8 cellular contexts compared by ENCODE assay signal in the genomic region with DNA sequence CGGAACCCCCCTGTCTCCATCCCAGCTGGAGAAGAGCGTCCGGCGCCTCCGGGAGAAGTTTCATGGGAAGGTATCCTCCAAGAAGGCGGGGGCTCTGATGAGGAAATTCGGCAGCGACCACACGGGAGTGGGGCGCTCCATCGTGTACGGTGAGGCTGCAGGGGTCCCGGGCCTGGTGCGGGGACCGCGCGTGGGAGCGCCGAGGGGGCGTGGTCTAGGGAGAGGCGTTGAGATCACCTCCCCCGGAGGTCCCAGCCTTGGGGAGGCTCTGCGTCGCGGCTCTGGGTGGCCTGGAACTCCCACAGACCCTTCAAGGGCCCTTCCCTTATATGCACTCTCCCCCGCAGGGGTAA. TPM values are rescaled to one million over a fixed set of nuclear protein-coding genes. Genes with fewer than 3 reads are reported as not detected.
DNase-seq lines count a peak whose midpoint lies in the region; ATAC-seq and TF ChIP-seq lines count a peak whose summit lies in the region.

No MANE protein-coding gene starts in this region.

- no peaks in the 10 kb centered on the region for H3K9me3 Mint-ChIP-seq in activated CD4-positive, alpha-beta T cell treated with anti-CD3 and anti-CD28 coated beads for 36 hours (ENCODE audit: low read depth)

- POLR2A ChIA-PET in activated CD4-positive, alpha-beta T cell treated with anti-CD3 and anti-CD28 coated beads for 36 hours (lab: Charles Lee), result no interaction called here

- peaks cover 5% of the 10 kb centered on the region; the same call in 1 of the 2 replicates for H3K79me2 ChIP-seq in DOHH2 (ENCODE audit: control insufficient read depth, low read length)
- no peaks in the 10 kb centered on the region for H3K79me2 ChIP-seq in osteoblast (ENCODE audit: insufficient read depth, low read length)

- ATAC-seq in activated CD4-positive, alpha-beta T cell treated with anti-CD3 and anti-CD28 coated beads for 36 hours, result peak; percentile 18
- no peak for ATAC-seq in GM21381 (IDR thresholded peaks at IDR 0.05; ENCODE audit: unreplicated experiment)
- ATAC-seq in GM21576 (IDR thresholded peaks at IDR 0.05; ENCODE audit: unreplicated experiment), result no peak

- peaks cover 11% of the 10 kb centered on the region for H3K4me1 Mint-ChIP-seq in activated CD4-positive, alpha-beta T cell treated with anti-CD3 and anti-CD28 coated beads for 36 hours

- no peaks in the 10 kb centered on the region for H3K27me3 ChIP-seq in DOHH2 (ENCODE audit: control insufficient read depth, low read length)
- H3K27me3 ChIP-seq in osteoblast (ENCODE audit: insufficient read depth, low read length), result no peaks in the 10 kb centered on the region

- H3K4me3 ChIP-seq in DOHH2 (ENCODE audit: low read length) (peak overlapping the region; percentile 98), epithelial cell of proximal tubule (ENCODE audit: low read depth, low read length) (peak overlapping the region; percentile 77), osteoblast (ENCODE audit: insufficient read depth, low read length) (peak overlapping the region; percentile 98)

- H3K27me3 Mint-ChIP-seq in activated CD4-positive, alpha-beta T cell treated with anti-CD3 and anti-CD28 coated beads for 36 hours, result no peaks in the 10 kb centered on the region

- peak overlapping the region; percentile 78 for H3K4me3 Mint-ChIP-seq in activated CD4-positive, alpha-beta T cell treated with anti-CD3 and anti-CD28 coated beads for 36 hours

- no peak overlapping the region for H3K27ac ChIP-seq in DOHH2 (ENCODE audit: low read depth, low read length)
- H3K27ac ChIP-seq in osteoblast (ENCODE audit: low read depth, low read length), result peak overlapping the region; percentile 8

- peak; percentile 65 for DNase-seq in activated CD4-positive, alpha-beta T cell treated with anti-CD3 and anti-CD28 coated beads for 36 hours
- DNase-seq in epithelial cell of proximal tubule (ENCODE audit: low read depth), result no peak
- peak; percentile 85 for DNase-seq in osteoblast (ENCODE audit: insufficient read length, low spot score, missing footprints)
- no peak for DNase-seq in foreskin melanocyte
- no peak for DNase-seq in head of caudate nucleus

- H4K20me1 ChIP-seq in DOHH2 (ENCODE audit: control insufficient read depth, insufficient read depth, low read depth, low read length) (no peaks in the 10 kb centered on the region), osteoblast (ENCODE audit: insufficient read depth, low read length) (peaks cover 4% of the 10 kb centered on the region)

- H3K9me3 ChIP-seq in DOHH2 (ENCODE audit: control insufficient read depth, insufficient read depth, low read length) (no peaks in the 10 kb centered on the region), osteoblast (ENCODE audit: low read depth, low read length) (no peaks in the 10 kb centered on the region)

- H3F3A ChIP-seq in DOHH2 (ENCODE audit: control insufficient read depth, insufficient read depth), result peaks cover 5% of the 10 kb centered on the region

- peaks cover 23% of the 10 kb centered on the region for H3K36me3 Mint-ChIP-seq in activated CD4-positive, alpha-beta T cell treated with anti-CD3 and anti-CD28 coated beads for 36 hours (ENCODE audit: low read depth)

- H3K36me3 ChIP-seq in DOHH2 (ENCODE audit: control insufficient read depth, low read length) (no peaks in the 10 kb centered on the region), osteoblast (ENCODE audit: insufficient read depth, low read length) (peaks cover 4% of the 10 kb centered on the region)

- intact Hi-C loops in activated CD4-positive, alpha-beta T cell treated with anti-CD3 and anti-CD28 coated beads for 36 hours (cut with DNase I, micrococcal nuclease), result loop anchor here (1.0 kb wide), 4 partner anchors 9 to 253 kb away; a partner anchor contains a TSS
- intact Hi-C loops in head of caudate nucleus (cut with DNase I), result no loop called here

- peak overlapping the region; percentile 74 for H2AFZ ChIP-seq in osteoblast (ENCODE audit: low read length)

- H3K9me2 ChIP-seq in DOHH2 (replicated peaks; ENCODE audit: control insufficient read depth, low read length), result no peaks in the 10 kb centered on the region

- CTCF ChIA-PET in activated CD4-positive, alpha-beta T cell treated with anti-CD3 and anti-CD28 coated beads for 36 hours (lab: Charles Lee), result no interaction called here

- H3K4me1 ChIP-seq in DOHH2 (ENCODE audit: control insufficient read depth, low read length), result peaks cover 25% of the 10 kb centered on the region
- H3K4me1 ChIP-seq in osteoblast (ENCODE audit: insufficient read depth, low read length), result peaks cover 3% of the 10 kb centered on the region

- H3K4me2 ChIP-seq in DOHH2 (ENCODE audit: low read length) (peak overlapping the region; percentile 100), osteoblast (ENCODE audit: insufficient read depth, low read length) (peak overlapping the region; percentile 87)

- H3K27ac Mint-ChIP-seq in activated CD4-positive, alpha-beta T cell treated with anti-CD3 and anti-CD28 coated beads for 36 hours, result peak overlapping the region; percentile 74

- TF ChIP-seq CTCF in DOHH2 (IDR thresholded peaks at IDR 0.05; ENCODE audit: low read depth, low read length, poor library complexity, severe bottlenecking), result no peak
- TF ChIP-seq CTCF in epithelial cell of proximal tubule (conservative IDR thresholded peaks at IDR 0.05; ENCODE audit: low read depth, low read length), result no peak
- TF ChIP-seq CTCF in osteoblast (IDR thresholded peaks at IDR 0.05; ENCODE audit: extremely low read depth, low read depth, low read length), result no peak

RNA-seq across cellular contexts. Expression of a gene that starts 0.8 kb away (rescaled TPM):
- 10 to 100 TPM; 49.8 to 62.6 TPM for total RNA-seq in activated CD4-positive, alpha-beta T cell treated with anti-CD3 and anti-CD28 coated beads for 36 hours
- 10.3 and 28.7 TPM in 2 replicates for total RNA-seq in epithelial cell of proximal tubule
- total RNA-seq in osteoblast, result 20.6 and 22.4 TPM in 2 replicates

RNA-seq across cellular contexts. Expression of a gene that starts 15.6 kb away (rescaled TPM):
- 10 to 100 TPM; 10.4 to 14.1 TPM for total RNA-seq in activated CD4-positive, alpha-beta T cell treated with anti-CD3 and anti-CD28 coated beads for 36 hours
- total RNA-seq in epithelial cell of proximal tubule, result 0.22 and 0.23 TPM in 2 replicates
- total RNA-seq in osteoblast, result not detected in 2 replicates

RNA-seq across cellular contexts. Expression of a gene that starts 19.3 kb away (rescaled TPM):
- total RNA-seq in activated CD4-positive, alpha-beta T cell treated with anti-CD3 and anti-CD28 coated beads for 36 hours, result 100 to 1,000 TPM; 139 to 149 TPM
- total RNA-seq in epithelial cell of proximal tubule (38.1 and 59.6 TPM in 2 replicates), osteoblast (19.2 and 20.9 TPM in 2 replicates)

RNA-seq across cellular contexts. Expression of a gene that starts 24.6 kb away (rescaled TPM):
- 10 to 100 TPM; 46.4 to 52.1 TPM for total RNA-seq in activated CD4-positive, alpha-beta T cell treated with anti-CD3 and anti-CD28 coated beads for 36 hours
- total RNA-seq in epithelial cell of proximal tubule (2.0 and 4.5 TPM in 2 replicates), osteoblast (2.1 and 2.2 TPM in 2 replicates)

RNA-seq across cellular contexts. Expression of a gene that starts 32.8 kb away (rescaled TPM):
- total RNA-seq in activated CD4-positive, alpha-beta T cell treated with anti-CD3 and anti-CD28 coated beads for 36 hours, result 100 to 1,000 TPM; 230 to 253 TPM
- total RNA-seq in epithelial cell of proximal tubule (229 and 283 TPM in 2 replicates), osteoblast (226 and 252 TPM in 2 replicates)

Comparison
In these comparisons a context has a peak if more than half of its experiments do, and no peak if none do; other contexts are left out.
1. DNase-seq: peak in activated CD4-positive, alpha-beta T cell treated with anti-CD3 and anti-CD28 coated beads for 36 hours (single experiment) and osteoblast (single experiment); none in epithelial cell of proximal tubule (single experiment), foreskin melanocyte (single experiment) and head of caudate nucleus (0 of 42).
2. Peak in every context shown above with its lines, with median percentiles within 50 percentile points of each other: H3K4me3 ChIP-seq.